10 cellular contexts compared by ENCODE assay signal in genomic region chr2:202036601-202037037, GRCh38. TPM values are rescaled to one million over a fixed set of nuclear protein-coding genes. Genes with fewer than 3 reads are reported as not detected.
DNase-seq lines count a peak whose midpoint lies in the region; ATAC-seq, FAIRE-seq and TF ChIP-seq lines count a peak whose summit lies in the region.
"Had no signal": no experiment of that assay in that cellular context is flagged by ENCODE, and none has a peak within 500 bp of the region (broad histone marks: within the 10 kb centered on the region; RNA-seq: fewer than 3 reads in every experiment).

No MANE protein-coding gene starts in this region.

- no peaks in the 10 kb centered on the region for H3K9me3 ChIP-seq in left lung
- no peaks in the 10 kb centered on the region for H3K9me3 ChIP-seq in tibial nerve

- TF ChIP-seq POLR2A in tibial nerve (IDR thresholded peaks at IDR 0.05) (no peak), H54 (IDR thresholded peaks at IDR 0.05; ENCODE audit: low read depth, low read length) (no peak)

- H3K4me1 ChIP-seq in left lung (peaks cover 9 to 32% of the 10 kb centered on the region in 2 donors), tibial nerve (peaks cover 0 to 63% (median 20%) of the 10 kb centered on the region in 4 donors)

- TF ChIP-seq CTCF in left lung (IDR thresholded peaks at IDR 0.05) (no peak), tibial nerve (IDR thresholded peaks at IDR 0.05) (no peak)

- no peak for FAIRE-seq in H54 (lab: Jason Lieb, UNC)

- ATAC-seq in left lung (no peak), GM21360 (IDR thresholded peaks at IDR 0.05; ENCODE audit: unreplicated experiment) (no peak)

- no peak for TF ChIP-seq EP300 in tibial nerve (IDR thresholded peaks at IDR 0.05)

- H3K27ac ChIP-seq in left lung (no peak overlapping the region), tibial nerve (peak overlapping the region in 2 of 4 donors; percentile 18 to 70)

- H3K27me3 ChIP-seq in left lung (peaks cover 8 to 93% of the 10 kb centered on the region in 2 donors), tibial nerve (peaks cover 0 to 4% of the 10 kb centered on the region in 2 donors)

- H3K4me3 ChIP-seq in left lung (peak overlapping the region; percentile 61), tibial nerve (peak overlapping the region; percentile 8 to 88 (median 42))

- DNase-seq in HuH-7 (ENCODE audit: low spot score): peak; percentile 52
- DNase-seq in cerebellum (ENCODE audit: low spot score): peak; percentile 61
- DNase-seq in left lung: no peak
- no peak for DNase-seq in tibial nerve (ENCODE audit: low spot score in 2 of 2)
- no peak for DNase-seq in germinal center (ENCODE audit: low spot score)
- no peak for DNase-seq in H54 (ENCODE audit: insufficient read length, low spot score)
- DNase-seq: cortex of kidney, midbrain had no signal

- intact Hi-C loops in left lung (cut with DNase I): loop anchor here in 1 of 2 donors (10.0 kb wide), 1 partner anchor 138 kb away; no protein-coding TSS in a partner anchor

- WGBS in tibial nerve, 2 donors: 33 to 34% methylated on average over 15 of the region's 15 CpGs

- H3K36me3 ChIP-seq in left lung: no peaks in the 10 kb centered on the region
- peaks cover 0 to 4% (median 0%) of the 10 kb centered on the region in 3 donors for H3K36me3 ChIP-seq in tibial nerve

RNA-seq across cellular contexts. Expression of gene FZD7, which starts 3.0 kb away (rescaled TPM):
- total RNA-seq in cerebellum (48.7 TPM), left lung (10 to 100 TPM; 11.1 to 17.6 TPM), tibial nerve (10 to 100 TPM in 2 of 4 donors, 1 to 10 TPM in 2; 7.2 to 14.2 (median 11.1) TPM)

RNA-seq across cellular contexts. Expression of gene KIAA2012, which starts 36.4 kb away (rescaled TPM):
- 1.00 TPM for total RNA-seq in cerebellum
- 1 to 10 TPM in 1 of 2 donors, not detected in 1; 1.7 TPM for total RNA-seq in left lung
- total RNA-seq in tibial nerve: not detected
- total RNA-seq: T-helper 1 cell treated with Interleukin-12 subunit alpha and Interleukin-12 subunit beta and Interleukin-4 antibody, amounts not matched to agents 30 ng/mL and 1 ng/mL, for 36 hours had no signal

Comparison
In these comparisons a context has a peak if more than half of its experiments do, and no peak if none do; other contexts are left out.
1. DNase-seq: peak in HuH-7 (single experiment) and cerebellum (single experiment); none in left lung (0 of 2), tibial nerve (0 of 2), germinal center (single experiment) and H54 (single experiment).